In the genomic region with DNA sequence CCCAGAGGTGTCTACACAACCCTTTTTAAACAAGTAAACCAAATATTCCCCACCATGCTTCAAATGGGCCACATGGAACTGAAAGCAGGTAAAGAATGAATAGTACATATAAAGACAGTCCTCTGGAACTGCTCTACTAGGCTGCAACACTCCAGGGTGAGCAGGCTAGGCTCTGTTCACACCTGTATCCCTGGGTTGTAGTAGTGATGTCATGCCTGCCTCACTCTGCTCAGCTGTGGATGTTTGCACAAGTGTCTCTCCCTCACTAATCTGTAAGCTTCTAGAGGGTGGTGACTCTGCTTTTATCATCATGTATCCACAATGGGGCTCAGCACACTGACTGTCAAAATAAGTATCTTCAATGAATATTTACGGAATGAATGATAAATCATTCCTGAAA, we compare ENCODE assay signal across 15 cellular contexts. TPM values are rescaled to one million over a fixed set of nuclear protein-coding genes. Genes with fewer than 3 reads are reported as not detected.
DNase-seq lines count a peak whose midpoint lies in the region; ATAC-seq lines count a peak whose summit lies in the region.
"Had no signal": no experiment of that assay in that cellular context is flagged by ENCODE, and none has a peak within 500 bp of the region (broad histone marks: within the 10 kb centered on the region; RNA-seq: fewer than 3 reads in every experiment).

No MANE protein-coding gene starts in this region.

- DNase-seq in stimulated activated CD4-positive, alpha-beta T cell treated with anti-CD3 and anti-CD28 coated beads, Interleukin-15, amount 100 ng/mL, for 24 hours, result peak; percentile 41
- DNase-seq in stimulated activated CD4-positive, alpha-beta T cell treated with anti-CD3 and anti-CD28 coated beads, Interleukin-4, amount 100 ng/mL, for 1 hour, result no peak
- no peak for DNase-seq in activated naive CD4-positive, alpha-beta T cell treated with anti-CD3 and anti-CD28 coated beads, Interleukin-2, amount 50 U/mL, for 72 hours (ENCODE audit: low spot score in 2 of 2)
- DNase-seq in hepatic stellate cell (ENCODE audit: low spot score), result no peak
- DNase-seq in NCI-H226, result no peak
- no peak for DNase-seq in NCI-H1105 (lab: John Stamatoyannopoulos, UW)
- DNase-seq: activated CD8-positive, alpha-beta memory T cell treated with anti-CD3 and anti-CD28 coated beads, Interleukin-2, amount 50 U/mL, for 4 hours; BE2C; dorsolateral prefrontal cortex; NCI-H2029 treated with DMSO at 0.1 percent for 48 hours had no signal

- no peaks in the 10 kb centered on the region for H3K27me3 Mint-ChIP-seq in stimulated activated naive CD8-positive, alpha-beta T cell treated with anti-CD3 and anti-CD28 coated beads, Interleukin-15, Interleukin-2, amounts not matched to agents 100 ng/mL and 50 ng/mL, for 24 hours

- H3K9me3 Mint-ChIP-seq in activated naive CD4-positive, alpha-beta T cell treated with anti-CD3 and anti-CD28 coated beads, Interleukin-2, amount 50 U/mL, for 72 hours, result no peaks in the 10 kb centered on the region
- no peaks in the 10 kb centered on the region for H3K9me3 Mint-ChIP-seq in stimulated activated naive CD8-positive, alpha-beta T cell treated with anti-CD3 and anti-CD28 coated beads, Interleukin-15, Interleukin-2, amounts not matched to agents 100 ng/mL and 50 ng/mL, for 24 hours
- H3K9me3 Mint-ChIP-seq: natural killer cell treated with Interleukin-12 subunit alpha and Interleukin-12 subunit beta and Interleukin-15 and Interleukin-18, amount 100 ng/mL, for 72 hours had no signal

- H3K27ac Mint-ChIP-seq in activated naive CD4-positive, alpha-beta T cell treated with anti-CD3 and anti-CD28 coated beads, Interleukin-2, amount 50 U/mL, for 72 hours, result peak overlapping the region; percentile 94 to 95
- H3K27ac Mint-ChIP-seq in stimulated activated naive CD8-positive, alpha-beta T cell treated with anti-CD3 and anti-CD28 coated beads, Interleukin-15, Interleukin-2, amounts not matched to agents 100 ng/mL and 50 ng/mL, for 24 hours, result peak overlapping the region; percentile 86
- H3K27ac Mint-ChIP-seq: natural killer cell treated with Interleukin-12 subunit alpha and Interleukin-12 subunit beta and Interleukin-15 and Interleukin-18, amount 100 ng/mL, for 72 hours had no signal

- H3K36me3 Mint-ChIP-seq in activated naive CD4-positive, alpha-beta T cell treated with anti-CD3 and anti-CD28 coated beads, Interleukin-2, amount 50 U/mL, for 72 hours, result peaks cover 10 to 26% of the 10 kb centered on the region in 2 donors
- H3K36me3 Mint-ChIP-seq in stimulated activated naive CD8-positive, alpha-beta T cell treated with anti-CD3 and anti-CD28 coated beads, Interleukin-15, Interleukin-2, amounts not matched to agents 100 ng/mL and 50 ng/mL, for 24 hours (ENCODE audit: low read depth), result peaks cover 22% of the 10 kb centered on the region

- H3K4me1 Mint-ChIP-seq in stimulated activated naive CD8-positive, alpha-beta T cell treated with anti-CD3 and anti-CD28 coated beads, Interleukin-15, Interleukin-2, amounts not matched to agents 100 ng/mL and 50 ng/mL, for 24 hours (ENCODE audit: low read depth), result peaks cover 93% of the 10 kb centered on the region

- peak overlapping the region; percentile 30 for H3K4me3 Mint-ChIP-seq in stimulated activated naive CD8-positive, alpha-beta T cell treated with anti-CD3 and anti-CD28 coated beads, Interleukin-15, Interleukin-2, amounts not matched to agents 100 ng/mL and 50 ng/mL, for 24 hours
- H3K4me3 Mint-ChIP-seq: natural killer cell treated with Interleukin-12 subunit alpha and Interleukin-12 subunit beta and Interleukin-15 and Interleukin-18, amount 100 ng/mL, for 72 hours had no signal

- peak; percentile 41 for ATAC-seq in HG02678 (IDR thresholded peaks at IDR 0.05; ENCODE audit: unreplicated experiment)
- ATAC-seq in activated naive CD4-positive, alpha-beta T cell treated with anti-CD3 and anti-CD28 coated beads, Interleukin-2, amount 50 U/mL, for 72 hours, result peak; percentile 53 to 60
- ATAC-seq: natural killer cell treated with Interleukin-12 subunit alpha and Interleukin-12 subunit beta and Interleukin-15 and Interleukin-18, amount 100 ng/mL, for 72 hours had no signal

RNA-seq across cellular contexts. Expression of a gene that starts 20.4 kb away (rescaled TPM):
- 100 to 1,000 TPM; 205 to 291 TPM for total RNA-seq in activated naive CD4-positive, alpha-beta T cell treated with anti-CD3 and anti-CD28 coated beads, Interleukin-2, amount 50 U/mL, for 72 hours
- total RNA-seq: G401, pulmonary artery endothelial cell had no signal
